ENCODE assay signal across 1 cellular context in genomic region chr15:91942676-91943417, GRCh38.
TF ChIP-seq lines count a peak whose summit lies in the region.

No MANE protein-coding gene starts in this region.

TF ChIP-seq in GM23338, 12 proteins besides CTCF, POLR2A, EP300 and RAD21 (continued from another document):
- no peak for TF ChIP-seq CREB1 (CRISPR knock-in tag; IDR thresholded peaks at IDR 0.05; ENCODE audit: low read depth)
- no peak for TF ChIP-seq JUNB (IDR thresholded peaks at IDR 0.05; ENCODE audit: unreplicated experiment)
- TF ChIP-seq EZH2 (IDR thresholded peaks at IDR 0.05; ENCODE audit: low read depth, unreplicated experiment): no peak
- no peak for TF ChIP-seq POLR2AphosphoS5 (IDR thresholded peaks at IDR 0.05; ENCODE audit: low read depth)
- no peak for TF ChIP-seq ETS1 (IDR thresholded peaks at IDR 0.05)
- no peak for TF ChIP-seq EZH2phosphoT487 (IDR thresholded peaks at IDR 0.05; ENCODE audit: unreplicated experiment)
- no peak for TF ChIP-seq ZNF331 (CRISPR knock-in tag; IDR thresholded peaks at IDR 0.05; ENCODE audit: low read depth)
- TF ChIP-seq ZNF114 (CRISPR knock-in tag; IDR thresholded peaks at IDR 0.05): no peak
- no peak for TF ChIP-seq NANOG (IDR thresholded peaks at IDR 0.05; ENCODE audit: borderline replicate concordance)
- no peak for TF ChIP-seq STAT1 (IDR thresholded peaks at IDR 0.05; ENCODE audit: unreplicated experiment)
TF ChIP-seq in GM23338: peak in this region for 0.
